10 cellular contexts compared by ENCODE assay signal in the genomic region with DNA sequence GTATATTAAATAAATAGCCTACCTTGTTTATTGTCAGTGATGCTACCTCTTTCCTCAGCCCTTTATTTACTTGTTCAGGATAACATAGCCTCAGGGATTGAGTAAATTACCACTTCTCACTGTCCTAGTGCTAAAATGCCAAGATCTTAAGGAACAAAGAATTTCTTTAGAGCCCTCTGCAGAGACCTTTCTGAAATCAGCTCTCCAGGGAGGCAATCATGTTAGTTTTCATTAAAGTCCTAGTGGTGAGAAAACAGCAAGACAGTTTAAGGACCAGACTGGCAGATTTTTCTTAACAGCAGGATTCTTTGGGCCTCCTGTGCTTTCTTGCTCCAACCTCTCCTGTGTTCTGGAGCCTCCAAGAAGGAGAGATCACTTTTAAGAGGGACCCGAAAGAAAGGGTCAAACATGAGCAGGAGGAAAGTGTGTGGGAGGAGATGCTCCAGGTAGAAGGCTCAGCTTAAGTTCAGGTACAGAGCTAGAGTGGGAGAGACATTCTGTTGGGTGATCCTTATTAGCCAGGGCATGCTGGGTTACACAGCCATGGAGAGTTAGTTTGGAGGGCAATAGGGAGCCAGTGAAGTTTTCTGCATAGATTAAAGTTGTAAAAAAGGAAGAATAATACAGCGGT. TPM values are rescaled to one million over a fixed set of nuclear protein-coding genes. Genes with fewer than 3 reads are reported as not detected.
DNase-seq lines count a peak whose midpoint lies in the region; ATAC-seq and TF ChIP-seq lines count a peak whose summit lies in the region.
"Had no signal": no experiment of that assay in that cellular context is flagged by ENCODE, and none has a peak within 500 bp of the region (broad histone marks: within the 10 kb centered on the region; RNA-seq: fewer than 3 reads in every experiment).

No MANE protein-coding gene starts in this region.

- H2AFZ ChIP-seq in osteoblast (ENCODE audit: low read length) (no peak overlapping the region), Karpas-422 (ENCODE audit: low read length) (no peak overlapping the region)

- TF ChIP-seq EP300 in Ishikawa (IDR thresholded peaks at IDR 0.05; ENCODE audit: borderline replicate concordance), result no peak

- H3K36me3 ChIP-seq in osteoblast (ENCODE audit: insufficient read depth, low read length) (no peaks in the 10 kb centered on the region), Karpas-422 (ENCODE audit: insufficient read depth, low read length) (no peaks in the 10 kb centered on the region)
- H3K36me3 ChIP-seq: spleen had no signal

- H3K4me3 ChIP-seq in coronary artery (no peak overlapping the region), osteoblast (ENCODE audit: insufficient read depth, low read length) (no peak overlapping the region), Karpas-422 (ENCODE audit: low read length) (no peak overlapping the region)

- H3K9me3 ChIP-seq in osteoblast (ENCODE audit: low read depth, low read length) (no peaks in the 10 kb centered on the region), Karpas-422 (ENCODE audit: low read length) (no peaks in the 10 kb centered on the region)
- H3K9me3 ChIP-seq: spleen had no signal

- no peak for TF ChIP-seq RAD21 in Ishikawa (IDR thresholded peaks at IDR 0.05; ENCODE audit: low read depth)

- TF ChIP-seq CTCF in coronary artery (IDR thresholded peaks at IDR 0.05), result no peak
- peak; percentile 41 for TF ChIP-seq CTCF in osteoblast (IDR thresholded peaks at IDR 0.05; ENCODE audit: extremely low read depth, low read depth, low read length)

- H3K4me1 ChIP-seq in osteoblast (ENCODE audit: insufficient read depth, low read length) (peaks cover 42% of the 10 kb centered on the region), Karpas-422 (ENCODE audit: low read length) (no peaks in the 10 kb centered on the region)

- ATAC-seq in GM18868 (IDR thresholded peaks at IDR 0.05; ENCODE audit: unreplicated experiment), result no peak

- H3K9me2 ChIP-seq in Karpas-422 (replicated peaks; ENCODE audit: insufficient read depth, low read length), result no peaks in the 10 kb centered on the region

- H3K27ac ChIP-seq in coronary artery (peak overlapping the region; percentile 42 to 89), osteoblast (ENCODE audit: low read depth, low read length) (no peak overlapping the region), Karpas-422 (ENCODE audit: low read length) (no peak overlapping the region)

- DNase-seq in EL, result peak; percentile 36
- DNase-seq in coronary artery (ENCODE audit: low spot score), result no peak
- peak; percentile 86 for DNase-seq in osteoblast (ENCODE audit: insufficient read length, low spot score, missing footprints)
- no peak for DNase-seq in Karpas-422
- no peak for DNase-seq in UCSD-AML1 (lab: John Stamatoyannopoulos, UW; ENCODE audit: unreplicated experiment)
- DNase-seq in stimulated activated CD8-positive, alpha-beta memory T cell treated with anti-CD3 and anti-CD28 coated beads, Interleukin-4, amount 100 ng/mL, for 48 hours, result no peak
- DNase-seq: NCI-H345, spleen had no signal

- H3K9ac ChIP-seq in Karpas-422 (ENCODE audit: low read length), result no peak overlapping the region

- H3K79me2 ChIP-seq in osteoblast (ENCODE audit: insufficient read depth, low read length), result no peaks in the 10 kb centered on the region
- no peaks in the 10 kb centered on the region for H3K79me2 ChIP-seq in Karpas-422 (ENCODE audit: low read length)

- no peaks in the 10 kb centered on the region for H4K20me1 ChIP-seq in osteoblast (ENCODE audit: insufficient read depth, low read length)
- H4K20me1 ChIP-seq in Karpas-422 (ENCODE audit: insufficient read depth, low read depth, low read length), result no peaks in the 10 kb centered on the region

- H3K27me3 ChIP-seq in osteoblast (ENCODE audit: insufficient read depth, low read length), result no peaks in the 10 kb centered on the region
- H3K27me3 ChIP-seq in Karpas-422 (ENCODE audit: low read length), result no peaks in the 10 kb centered on the region

- peak overlapping the region; percentile 76 for H3K4me2 ChIP-seq in osteoblast (ENCODE audit: insufficient read depth, low read length)
- H3K4me2 ChIP-seq in Karpas-422 (ENCODE audit: low read depth, low read length, poor library complexity, severe bottlenecking), result no peak overlapping the region

TF ChIP-seq in Ishikawa, 13 proteins besides CTCF, POLR2A, EP300 and RAD21:
- TF ChIP-seq TCF12 (IDR thresholded peaks at IDR 0.05; ENCODE audit: low read depth), result no peak
- no peak for TF ChIP-seq REST (IDR thresholded peaks at IDR 0.05; ENCODE audit: low read depth)
- 0 out of 2 replicates have a peak, but pooled peaks have one; percentile 10 for TF ChIP-seq FOXM1 (IDR thresholded peaks at IDR 0.05; ENCODE audit: borderline replicate concordance, low read depth)
- no peak for TF ChIP-seq CEBPB (IDR thresholded peaks at IDR 0.05)
- TF ChIP-seq ZBTB7A (IDR thresholded peaks at IDR 0.05; ENCODE audit: low read depth), result no peak
- 0 out of 2 replicates have a peak, but pooled peaks have one; percentile 7 for TF ChIP-seq TEAD4 (IDR thresholded peaks at IDR 0.05)
- TF ChIP-seq NFIC (IDR thresholded peaks at IDR 0.05), result no peak
- no peak for TF ChIP-seq MAX (IDR thresholded peaks at IDR 0.05)
- no peak for TF ChIP-seq CREB1 (IDR thresholded peaks at IDR 0.05; ENCODE audit: low read depth)

RNA-seq across cellular contexts. Expression of gene PLCE1, which starts 1.2 kb away (rescaled TPM):
- 6.2 and 7.7 TPM in 2 replicates for total RNA-seq in osteoblast
- total RNA-seq in Karpas-422 (2014; rRNA removed; shearing (Covaris generic); ENCODE audit: low replicate concordance), result not detected in 2 replicates

Comparison
In these comparisons a context has a peak if more than half of its experiments do, and no peak if none do; other contexts are left out.
1. DNase-seq: peak in EL (single experiment) and osteoblast (single experiment); none in coronary artery (single experiment), Karpas-422 (single experiment), UCSD-AML1 (single experiment) and stimulated activated CD8-positive, alpha-beta memory T cell treated with anti-CD3 and anti-CD28 coated beads, Interleukin-4, amount 100 ng/mL, for 48 hours (single experiment).
2. H3K27ac ChIP-seq: peak in coronary artery (2 of 2); none in osteoblast (single experiment) and Karpas-422 (single experiment).